24 cellular contexts compared by ENCODE assay signal in the genomic region with DNA sequence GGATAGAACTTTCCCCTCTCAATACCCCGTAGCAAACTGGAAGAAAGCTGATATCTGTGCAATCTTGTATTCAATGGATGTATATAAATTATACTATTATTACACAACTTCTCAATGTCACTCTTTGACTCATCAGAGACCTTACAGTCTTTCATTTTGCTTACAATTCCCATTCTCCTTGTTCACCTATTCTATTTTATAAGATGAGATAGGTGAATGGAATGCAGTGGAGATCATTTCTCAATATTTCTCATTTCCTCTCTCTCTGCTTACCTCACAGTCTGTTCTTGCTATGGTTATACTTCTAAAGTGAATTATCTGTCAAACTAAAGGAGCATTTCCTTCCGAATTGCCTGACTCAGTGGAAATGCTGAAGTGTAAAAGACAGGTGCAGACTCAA. TPM values are rescaled to one million over a fixed set of nuclear protein-coding genes. Genes with fewer than 3 reads are reported as not detected.
A peak's percentile ranks its signal among the peaks of the same experiment; 100 is the strongest.
DNase-seq lines count a peak whose midpoint lies in the region; ATAC-seq, FAIRE-seq and TF ChIP-seq lines count a peak whose summit lies in the region.
"Had no signal": no experiment of that assay in that cellular context is flagged by ENCODE, and none has a peak within 500 bp of the region (broad histone marks: within the 10 kb centered on the region; RNA-seq: fewer than 3 reads in every experiment).

No MANE protein-coding gene starts in this region.

- peak overlapping the region; percentile 71 for H3K9ac ChIP-seq in PC-3 (ENCODE audit: low read length)
- H3K9ac ChIP-seq in endothelial cell of umbilical vein (replicated peaks; ENCODE audit: extremely low read depth, insufficient read depth, low read length): no peak overlapping the region
- H3K9ac ChIP-seq: KMS-11 had no signal

- H3K9me2 ChIP-seq in PC-3 (replicated peaks; ENCODE audit: low read length): no peaks in the 10 kb centered on the region

- no peaks in the 10 kb centered on the region for H3K27me3 Mint-ChIP-seq in MCF 10A (ENCODE audit: insufficient read depth, unreplicated experiment)
- H3K27me3 Mint-ChIP-seq in nephron progenitor cell (ENCODE audit: low read depth, poor library complexity): peaks cover 79% of the 10 kb centered on the region
- H3K27me3 Mint-ChIP-seq in naive thymus-derived CD4-positive, alpha-beta T cell: peaks cover 20 to 41% (median 30%) of the 10 kb centered on the region in 5 donors
- peaks cover 42% of the 10 kb centered on the region for H3K27me3 Mint-ChIP-seq in stimulated activated naive CD8-positive, alpha-beta T cell treated with anti-CD3 and anti-CD28 coated beads, Interleukin-15, amount 100 ng/mL, for 72 hours

- no peaks in the 10 kb centered on the region for H4K20me1 ChIP-seq in PC-3 (ENCODE audit: low read length)
- no peaks in the 10 kb centered on the region for H4K20me1 ChIP-seq in endothelial cell of umbilical vein (replicated peaks; ENCODE audit: control insufficient read depth, extremely low read depth, insufficient read depth, low read length)

- H3K4me3 ChIP-seq in breast epithelium (no peak overlapping the region), PC-3 (ENCODE audit: low read length) (no peak overlapping the region; the same call in 1 of the 2 replicates), endothelial cell of umbilical vein (replicated peaks in 1 of 3; ENCODE audit: insufficient read depth in 1 of 3, low read depth in 1 of 3, low read length in 3 of 3) (no peak overlapping the region), prostate gland (no peak overlapping the region)
- no peak overlapping the region for H3K4me3 ChIP-seq in naive thymus-derived CD4-positive, alpha-beta T cell (ENCODE audit: low read length)
- H3K4me3 ChIP-seq: MG63 had no signal

- TF ChIP-seq POLR2A in breast epithelium (IDR thresholded peaks at IDR 0.05) (no peak), endothelial cell of umbilical vein (IDR thresholded peaks at IDR 0.05; ENCODE audit: low read depth, low read length) (no peak), prostate gland (IDR thresholded peaks at IDR 0.05) (no peak)

- H3K4me3 Mint-ChIP-seq in MCF 10A (ENCODE audit: unreplicated experiment) (no peak overlapping the region), nephron progenitor cell (no peak overlapping the region)
- H3K4me3 Mint-ChIP-seq in naive thymus-derived CD4-positive, alpha-beta T cell: no peak overlapping the region
- H3K4me3 Mint-ChIP-seq in stimulated activated naive CD8-positive, alpha-beta T cell treated with anti-CD3 and anti-CD28 coated beads, Interleukin-15, amount 100 ng/mL, for 72 hours: no peak overlapping the region
- H3K4me3 Mint-ChIP-seq: CD4-positive, alpha-beta T cell had no signal

- DNase-seq in MCF 10A (ENCODE audit: unreplicated experiment) (peak; percentile 76), breast epithelium (ENCODE audit: low spot score in 2 of 2) (no peak), PC-3 (peak; percentile 97), endothelial cell of umbilical vein (ENCODE audit: low read depth, low spot score) (no peak), prostate gland (ENCODE audit: low spot score) (no peak), nephron progenitor cell (no peak)
- no peak for DNase-seq in naive thymus-derived CD4-positive, alpha-beta T cell
- no peak for DNase-seq in stimulated activated naive CD8-positive, alpha-beta T cell treated with anti-CD3 and anti-CD28 coated beads, Interleukin-15, amount 100 ng/mL, for 72 hours
- DNase-seq: 8988T; Caco-2; CD4-positive, alpha-beta T cell; EL; GOT3; MG63; NCI-H1092; NCI-H146; NCI-H2029 treated with DMSO at 0.1 percent for 48 hours; NCI-H2171; NCI-H526 had no signal

- H3K27ac Mint-ChIP-seq in MCF 10A (ENCODE audit: low read depth, unreplicated experiment): peak overlapping the region; percentile 87
- H3K27ac Mint-ChIP-seq in nephron progenitor cell: no peak overlapping the region
- H3K27ac Mint-ChIP-seq in naive thymus-derived CD4-positive, alpha-beta T cell: no peak overlapping the region
- H3K27ac Mint-ChIP-seq in stimulated activated naive CD8-positive, alpha-beta T cell treated with anti-CD3 and anti-CD28 coated beads, Interleukin-15, amount 100 ng/mL, for 72 hours: no peak overlapping the region
- H3K27ac Mint-ChIP-seq: CD4-positive, alpha-beta T cell had no signal

- no peak for FAIRE-seq in endothelial cell of umbilical vein (lab: Jason Lieb, UNC)
- FAIRE-seq: GM12891, HepG2 had no signal

- peaks cover 0 to 8% of the 10 kb centered on the region in 2 donors for H3K4me1 ChIP-seq in breast epithelium
- H3K4me1 ChIP-seq in PC-3 (ENCODE audit: insufficient read depth, low read length): peaks cover 64% of the 10 kb centered on the region
- H3K4me1 ChIP-seq in endothelial cell of umbilical vein (ENCODE audit: control insufficient read depth, extremely low read depth, insufficient read depth, low read length): peaks cover 10% of the 10 kb centered on the region
- H3K4me1 ChIP-seq in prostate gland (replicated peaks): no peaks in the 10 kb centered on the region
- no peaks in the 10 kb centered on the region for H3K4me1 ChIP-seq in naive thymus-derived CD4-positive, alpha-beta T cell (ENCODE audit: control insufficient read depth in 2 of 2, insufficient read depth in 2 of 2, low read length in 2 of 2)

- H3K36me3 ChIP-seq in breast epithelium (no peaks in the 10 kb centered on the region), PC-3 (ENCODE audit: low read depth, low read length) (no peaks in the 10 kb centered on the region), endothelial cell of umbilical vein (ENCODE audit: control insufficient read depth in 2 of 2, extremely low read depth in 1 of 2, insufficient read depth in 2 of 2, low read length in 2 of 2) (no peaks in the 10 kb centered on the region), prostate gland (no peaks in the 10 kb centered on the region)
- no peaks in the 10 kb centered on the region for H3K36me3 ChIP-seq in naive thymus-derived CD4-positive, alpha-beta T cell (ENCODE audit: control insufficient read depth in 2 of 3, insufficient read depth in 3 of 3, low read length in 3 of 3)
- H3K36me3 ChIP-seq: MG63 had no signal

- H3K79me2 ChIP-seq in PC-3 (ENCODE audit: low read length): peaks cover 16% of the 10 kb centered on the region; the same call in 1 of the 2 replicates
- no peaks in the 10 kb centered on the region for H3K79me2 ChIP-seq in endothelial cell of umbilical vein (ENCODE audit: control insufficient read depth, insufficient read depth, low read length)

- no peak overlapping the region for H2AFZ ChIP-seq in PC-3 (ENCODE audit: low read length)
- H2AFZ ChIP-seq in endothelial cell of umbilical vein (ENCODE audit: low read depth, low read length): no peak overlapping the region

- H3K9me3 ChIP-seq in breast epithelium: no peaks in the 10 kb centered on the region
- no peaks in the 10 kb centered on the region for H3K9me3 ChIP-seq in PC-3 (ENCODE audit: low read length)
- no peaks in the 10 kb centered on the region for H3K9me3 ChIP-seq in endothelial cell of umbilical vein (replicated peaks; ENCODE audit: control insufficient read depth, insufficient read depth, low read length)
- H3K9me3 ChIP-seq in prostate gland: no peaks in the 10 kb centered on the region
- no peaks in the 10 kb centered on the region for H3K9me3 ChIP-seq in naive thymus-derived CD4-positive, alpha-beta T cell (ENCODE audit: control insufficient read depth in 2 of 3, low read length in 3 of 3)
- H3K9me3 ChIP-seq: Caco-2, MG63 had no signal

- ATAC-seq in PC-3: peak; percentile 29
- no peak for ATAC-seq in naive thymus-derived CD4-positive, alpha-beta T cell
- ATAC-seq in stimulated activated naive CD8-positive, alpha-beta T cell treated with anti-CD3 and anti-CD28 coated beads, Interleukin-15, amount 100 ng/mL, for 72 hours: no peak
- ATAC-seq: HepG2, Right ventricle myocardium inferior had no signal

- intact Hi-C loops in MCF 10A (cut with micrococcal nuclease) (loop anchor here (2.0 kb wide), 1 partner anchor 15 kb away; the partner anchor contains the start of genes FOXA1 and TTC6), breast epithelium (cut with DNase I; ENCODE audit: low total_unique reads) (no loop called here), PC-3 (cut with micrococcal nuclease) (loop anchor here (1.0 to 10.0 kb wide), 2 partner anchors 13 to 405 kb away; partner anchors contain the start of gene SLC25A21), endothelial cell of umbilical vein (cut with micrococcal nuclease) (no loop called here), prostate gland (cut with DNase I) (no loop called here)
- intact Hi-C loops in naive thymus-derived CD4-positive, alpha-beta T cell (cut with micrococcal nuclease): no loop called here

- WGBS in prostate gland: 62% methylated on average over 2 of the region's 2 CpGs

- POLR2A ChIA-PET in MCF 10A (lab: Yijun Ruan, JAX): no interaction called here
- POLR2A ChIA-PET in PC-3 (lab: Charles Lee; ENCODE audit: unreplicated experiment): no interaction called here
- POLR2A ChIA-PET in endothelial cell of umbilical vein (lab: Charles Lee): no interaction called here
- POLR2A ChIA-PET in naive thymus-derived CD4-positive, alpha-beta T cell (lab: Charles Lee): no interaction called here

- dilution Hi-C loops in endothelial cell of umbilical vein (cut with MboI; ENCODE audit: extremely low pct_ligation_motif_present, low sequenced_read_pairs): no loop called here

- peaks cover 25% of the 10 kb centered on the region for H3F3A ChIP-seq in PC-3 (ENCODE audit: low read length, unreplicated experiment)

- H3K27ac ChIP-seq in breast epithelium (no peak overlapping the region), PC-3 (ENCODE audit: low read length) (peak overlapping the region; percentile 95), endothelial cell of umbilical vein (ENCODE audit: insufficient read depth, low read depth, low read length) (no peak overlapping the region), prostate gland (peak overlapping the region; percentile 96)
- H3K27ac ChIP-seq in naive thymus-derived CD4-positive, alpha-beta T cell (ENCODE audit: low read depth, low read length): no peak overlapping the region
- H3K27ac ChIP-seq: KMS-11 had no signal

- CTCF ChIA-PET in MCF 10A (lab: Yijun Ruan, JAX): no interaction called here
- CTCF ChIA-PET in PC-3 (lab: Charles Lee): interaction anchor here (0.7 kb wide), 1 partner anchor 14 kb away, joined by 3 read pairs; no protein-coding TSS in a partner anchor
- CTCF ChIA-PET in endothelial cell of umbilical vein (lab: Charles Lee): no interaction called here
- CTCF ChIA-PET in naive thymus-derived CD4-positive, alpha-beta T cell (lab: Charles Lee): no interaction called here

- no peak for TF ChIP-seq CTCF in MCF 10A (IDR thresholded peaks at IDR 0.05; ENCODE audit: unreplicated experiment)
- TF ChIP-seq CTCF in breast epithelium (IDR thresholded peaks at IDR 0.05): no peak
- no peak for TF ChIP-seq CTCF in PC-3 (conservative IDR thresholded peaks at IDR 0.05; ENCODE audit: low read depth, low read length)
- TF ChIP-seq CTCF in endothelial cell of umbilical vein (IDR thresholded peaks at IDR 0.05; ENCODE audit: extremely low read depth in 1 of 2, insufficient read depth in 1 of 2, low read depth in 1 of 2, low read length in 2 of 2): no peak
- no peak for TF ChIP-seq CTCF in prostate gland (IDR thresholded peaks at IDR 0.05)
- no peak for TF ChIP-seq CTCF in nephron progenitor cell (IDR thresholded peaks at IDR 0.05)

- BruUV-seq in MCF 10A (replicated peaks; lab: Mats Ljungman, UMichigan) (no TSS peak), PC-3 (replicated peaks; lab: Mats Ljungman, UMichigan) (no TSS peak), endothelial cell of umbilical vein (replicated peaks; lab: Mats Ljungman, UMichigan) (no TSS peak)

- H3K9me3 Mint-ChIP-seq in MCF 10A (ENCODE audit: unreplicated experiment) (no peaks in the 10 kb centered on the region), nephron progenitor cell (no peaks in the 10 kb centered on the region)
- peaks cover 0 to 7% (median 0%) of the 10 kb centered on the region in 11 donors for H3K9me3 Mint-ChIP-seq in naive thymus-derived CD4-positive, alpha-beta T cell
- peaks cover 0 to 18% of the 10 kb centered on the region in 2 donors for H3K9me3 Mint-ChIP-seq in stimulated activated naive CD8-positive, alpha-beta T cell treated with anti-CD3 and anti-CD28 coated beads, Interleukin-15, amount 100 ng/mL, for 72 hours

- H3K36me3 Mint-ChIP-seq in MCF 10A (ENCODE audit: insufficient read depth, unreplicated experiment) (no peaks in the 10 kb centered on the region), nephron progenitor cell (ENCODE audit: low read depth) (no peaks in the 10 kb centered on the region)
- H3K36me3 Mint-ChIP-seq in naive thymus-derived CD4-positive, alpha-beta T cell: no peaks in the 10 kb centered on the region

- peaks cover 0 to 26% of the 10 kb centered on the region in 2 donors for H3K27me3 ChIP-seq in breast epithelium
- no peaks in the 10 kb centered on the region for H3K27me3 ChIP-seq in PC-3 (ENCODE audit: low read length)
- H3K27me3 ChIP-seq in endothelial cell of umbilical vein (ENCODE audit: control insufficient read depth in 2 of 2, insufficient read depth in 2 of 2, low read length in 2 of 2): peaks cover 17 to 25% of the 10 kb centered on the region in 2 experiments
- H3K27me3 ChIP-seq in prostate gland (replicated peaks; ENCODE audit: insufficient read depth): no peaks in the 10 kb centered on the region
- peaks cover 0 to 2% of the 10 kb centered on the region in 2 donors for H3K27me3 ChIP-seq in naive thymus-derived CD4-positive, alpha-beta T cell (ENCODE audit: control insufficient read depth in 2 of 2, insufficient read depth in 2 of 2, low read length in 2 of 2)
- H3K27me3 ChIP-seq: MG63 had no signal

- H3K4me1 Mint-ChIP-seq in MCF 10A (ENCODE audit: insufficient read depth, unreplicated experiment) (peaks cover 15% of the 10 kb centered on the region), nephron progenitor cell (peaks cover 7% of the 10 kb centered on the region)
- H3K4me1 Mint-ChIP-seq in naive thymus-derived CD4-positive, alpha-beta T cell: no peaks in the 10 kb centered on the region
- H3K4me1 Mint-ChIP-seq in stimulated activated naive CD8-positive, alpha-beta T cell treated with anti-CD3 and anti-CD28 coated beads, Interleukin-15, amount 100 ng/mL, for 72 hours: no peaks in the 10 kb centered on the region

- no peaks in the 10 kb centered on the region for H3K9me1 ChIP-seq in endothelial cell of umbilical vein (replicated peaks; ENCODE audit: control insufficient read depth, extremely low read depth, insufficient read depth, low read length)

- H3K4me2 ChIP-seq in PC-3 (ENCODE audit: low read length): peak overlapping the region; percentile 67
- H3K4me2 ChIP-seq in endothelial cell of umbilical vein (ENCODE audit: insufficient read depth, low read length): no peak overlapping the region
- H3K4me2 ChIP-seq: KMS-11 had no signal

RNA-seq across cellular contexts. Expression of gene FOXA1, which starts 14.9 kb away (rescaled TPM):
- total RNA-seq in MCF 10A (2022): 8.6 and 11.2 TPM in 2 replicates
- 10 to 100 TPM in 2 of 3 donors, under 1 TPM in 1; 0.32 to 80.6 (median 74.4) TPM for total RNA-seq in breast epithelium
- total RNA-seq in PC-3 (2014; rRNA removed): 212 and 249 TPM in 2 replicates
- total RNA-seq in endothelial cell of umbilical vein: not detected in 2 replicates
- polyA plus RNA-seq in endothelial cell of umbilical vein: 0.06 TPM in 1 of 2 replicates, not detected in the other
- 0.03 TPM in 2 replicates for polyA plus RNA-seq in endothelial cell of umbilical vein (2011; cell fraction: cytosol; rRNA removed)
- polyA plus RNA-seq in endothelial cell of umbilical vein (2011; cell fraction: nucleus; rRNA removed): 0.04 TPM in 1 of 2 replicates, not detected in the other
- polyA plus RNA-seq in endothelial cell of umbilical vein (2012): 0.25 and 0.62 TPM in 2 replicates
- polyA minus RNA-seq in endothelial cell of umbilical vein: not detected in 2 replicates
- polyA minus RNA-seq in endothelial cell of umbilical vein (2011; cell fraction: cytosol; rRNA and poly(A)+ RNA removed): 4.9 TPM
- not detected in 2 replicates for polyA minus RNA-seq in endothelial cell of umbilical vein (2011; cell fraction: nucleus; rRNA and poly(A)+ RNA removed)
- total RNA-seq in prostate gland: 100 to 1,000 TPM; 186 to 656 TPM
- total RNA-seq in naive thymus-derived CD4-positive, alpha-beta T cell: not detected
- polyA plus RNA-seq in naive thymus-derived CD4-positive, alpha-beta T cell: not detected
- total RNA-seq: CD4-positive, alpha-beta T cell; Right ventricle myocardium inferior had no signal

RNA-seq across cellular contexts. Expression of gene TTC6, which starts 15.3 kb away (rescaled TPM):
- 0.96 and 0.98 TPM in 2 replicates for total RNA-seq in MCF 10A (2022)
- 10 to 100 TPM in 2 of 3 donors, not detected in 1; 74.7 to 78.6 TPM for total RNA-seq in breast epithelium
- 13.4 and 18.0 TPM in 2 replicates for total RNA-seq in PC-3 (2014; rRNA removed)
- total RNA-seq in endothelial cell of umbilical vein: 0.75 TPM in 1 of 2 replicates, not detected in the other
- polyA plus RNA-seq in endothelial cell of umbilical vein: not detected in 2 replicates
- polyA plus RNA-seq in endothelial cell of umbilical vein (2011; cell fraction: cytosol; rRNA removed): not detected in 2 replicates
- polyA plus RNA-seq in endothelial cell of umbilical vein (2011; cell fraction: nucleus; rRNA removed): 0.06 and 0.37 TPM in 2 replicates
- 0.07 TPM in 1 of 2 replicates, not detected in the other for polyA plus RNA-seq in endothelial cell of umbilical vein (2012)
- not detected in 2 replicates for polyA minus RNA-seq in endothelial cell of umbilical vein
- not detected for polyA minus RNA-seq in endothelial cell of umbilical vein (2011; cell fraction: cytosol; rRNA and poly(A)+ RNA removed)
- 0.19 and 0.29 TPM in 2 replicates for polyA minus RNA-seq in endothelial cell of umbilical vein (2011; cell fraction: nucleus; rRNA and poly(A)+ RNA removed)
- total RNA-seq in prostate gland: 10 to 100 TPM; 88.2 to 89.8 TPM
- not detected for total RNA-seq in naive thymus-derived CD4-positive, alpha-beta T cell
- not detected for polyA plus RNA-seq in naive thymus-derived CD4-positive, alpha-beta T cell
- total RNA-seq: CD4-positive, alpha-beta T cell; Right ventricle myocardium inferior had no signal
- polyA plus RNA-seq: BJ had no signal

Comparison
In these comparisons a context has a peak if more than half of its experiments do, and no peak if none do; other contexts are left out.
1. DNase-seq: peak in MCF 10A (single experiment) and PC-3 (single experiment); none in breast epithelium (0 of 2), endothelial cell of umbilical vein (single experiment), prostate gland (single experiment), nephron progenitor cell (single experiment), naive thymus-derived CD4-positive, alpha-beta T cell (0 of 9) and stimulated activated naive CD8-positive, alpha-beta T cell treated with anti-CD3 and anti-CD28 coated beads, Interleukin-15, amount 100 ng/mL, for 72 hours (0 of 2).
2. intact Hi-C loops: an anchor here in MCF 10A (2.0 kb wide) and PC-3 (1.0 to 10.0 kb wide); none called in breast epithelium, endothelial cell of umbilical vein, prostate gland and naive thymus-derived CD4-positive, alpha-beta T cell.
3. H3K27ac ChIP-seq: peak in PC-3 (single experiment) and prostate gland (2 of 2); none in breast epithelium (0 of 2), endothelial cell of umbilical vein (single experiment) and naive thymus-derived CD4-positive, alpha-beta T cell (single experiment).